Comparison of ENCODE assay signal across 23 cellular contexts in genomic region chrX:127888767-127889166, GRCh38.
"Had no signal": no experiment of that assay in that cellular context is flagged by ENCODE, and none has a peak within 500 bp of the region (broad histone marks: within the 10 kb centered on the region; RNA-seq: fewer than 3 reads in every experiment).

No MANE protein-coding gene starts in this region.

- H2AFZ ChIP-seq: hepatocyte had no signal

- H3K4me1 ChIP-seq: esophagus muscularis mucosa, foreskin keratinocyte, gastroesophageal sphincter, heart left ventricle, left lung, lower lobe of right lung had no signal

- H3K9me3 ChIP-seq: esophagus muscularis mucosa, gastroesophageal sphincter, left lung, lower lobe of right lung had no signal

- H3K27me3 ChIP-seq: esophagus muscularis mucosa, foreskin keratinocyte, gastroesophageal sphincter, heart left ventricle, hepatocyte, left lung had no signal

- DNase-seq: dermis blood vessel endothelial cell; dorsolateral prefrontal cortex; effector CD4-positive, alpha-beta T cell; effector memory CD4-positive, alpha-beta T cell; foreskin keratinocyte; heart left ventricle; hypothalamus; immature natural killer cell; islet precursor cell; kidney; kidney glomerular epithelial cell; left cardiac atrium; left lung; left ventricle myocardium superior; lower lobe of right lung; mesenchymal stem cell; mucosa of descending colon; naive B cell; naive thymus-derived CD8-positive, alpha-beta T cell had no signal

- H3K79me2 ChIP-seq: hepatocyte had no signal

- H3K36me3 ChIP-seq: esophagus muscularis mucosa, gastroesophageal sphincter, heart left ventricle, left lung, lower lobe of right lung had no signal

- H3K27ac ChIP-seq: coronary artery, dorsolateral prefrontal cortex, esophagus muscularis mucosa, foreskin keratinocyte, gastroesophageal sphincter, heart left ventricle, hepatocyte, left lung, lower lobe of right lung had no signal

- H3K4me2 ChIP-seq: hepatocyte had no signal

- H3K4me3 ChIP-seq: coronary artery, dorsolateral prefrontal cortex, esophagus muscularis mucosa, gastroesophageal sphincter, heart left ventricle, hepatocyte, left lung, lower lobe of right lung, mucosa of descending colon had no signal

- ATAC-seq: foreskin keratinocyte; gastroesophageal sphincter; heart left ventricle; left cardiac atrium; left lung; left ventricle myocardium superior; lower lobe of right lung; mucosa of descending colon; naive thymus-derived CD8-positive, alpha-beta T cell had no signal
